ENCODE assay signal across 26 cellular contexts in genomic region chr12:120095356-120096135, GRCh38. TPM values are rescaled to one million over a fixed set of nuclear protein-coding genes. Genes with fewer than 3 reads are reported as not detected.
DNase-seq lines count a peak whose midpoint lies in the region; ATAC-seq, FAIRE-seq and TF ChIP-seq lines count a peak whose summit lies in the region.
"Had no signal": no experiment of that assay in that cellular context is flagged by ENCODE, and none has a peak within 500 bp of the region (broad histone marks: within the 10 kb centered on the region; RNA-seq: fewer than 3 reads in every experiment).

No MANE protein-coding gene starts in this region.

- H3K4me3 ChIP-seq in IMR-90 (ENCODE audit: insufficient read depth, low read depth, low read length) (no peak overlapping the region), H1 (ENCODE audit: extremely low read depth in 1 of 4, insufficient read depth in 2 of 4, low read depth in 3 of 4, low read length in 4 of 4) (no peak overlapping the region), testis (no peak overlapping the region)
- H3K4me3 ChIP-seq: BLaER1 treated with 17β-estradiol and CSF1 and Interleukin-3, amounts not matched to agents 10 nM and 100 nM; pancreas; upper lobe of left lung had no signal

- H3K79me1 ChIP-seq in IMR-90 (ENCODE audit: low read depth in 1 of 2, low read length in 2 of 2) (peaks cover 5 to 41% of the 10 kb centered on the region in 2 experiments; a peak in 3 of 4 replicates), H1 (ENCODE audit: low read depth, low read length) (peaks cover 3% of the 10 kb centered on the region; the same call in 1 of the 2 replicates)

- H4K5ac ChIP-seq in IMR-90 (ENCODE audit: low read depth, low read length), result no peak overlapping the region
- no peak overlapping the region for H4K5ac ChIP-seq in H1 (ENCODE audit: insufficient read length, low read depth, low read length)

- no peak overlapping the region for H3K4me3 Mint-ChIP-seq in CD4-positive, alpha-beta T cell
- H3K4me3 Mint-ChIP-seq: activated naive CD8-positive, alpha-beta T cell treated with anti-CD3 and anti-CD28 coated beads, Interleukin-2, amount 50 U/mL, for 24 hours; activated T-cell treated with anti-CD3 and anti-CD28 coated beads, Interleukin-2, amount 50 U/mL, for 4 hours; central memory CD8-positive, alpha-beta T cell; endodermal cell; memory B cell had no signal

- TF ChIP-seq RAD21 in IMR-90 (IDR thresholded peaks at IDR 0.05; ENCODE audit: low read length), result no peak
- no peak for TF ChIP-seq RAD21 in H1 (IDR thresholded peaks at IDR 0.05 in 1 of 2, conservative IDR thresholded peaks at IDR 0.05 in 1 of 2; ENCODE audit: low read depth in 2 of 2, low read length in 2 of 2)

- H2BK5ac ChIP-seq in IMR-90 (ENCODE audit: low read depth, low read length, poor library complexity, severe bottlenecking) (no peak overlapping the region), H1 (ENCODE audit: low read depth, low read length) (0 out of 2 replicates have a peak overlapping the region, but pooled peaks have one; percentile 30)

- H3K9me3 ChIP-seq in CD4-positive, alpha-beta T cell (ENCODE audit: control insufficient read depth, low read length), result no peaks in the 10 kb centered on the region
- no peaks in the 10 kb centered on the region for H3K9me3 ChIP-seq in IMR-90 (ENCODE audit: control insufficient read depth, insufficient read depth, low read length)
- no peaks in the 10 kb centered on the region for H3K9me3 ChIP-seq in H1 (ENCODE audit: insufficient read depth in 2 of 2, low read depth in 1 of 2, low read length in 1 of 2)
- no peaks in the 10 kb centered on the region for H3K9me3 ChIP-seq in testis
- H3K9me3 ChIP-seq: BLaER1 treated with 17β-estradiol and CSF1 and Interleukin-3, amounts not matched to agents 10 nM and 100 nM; pancreas; upper lobe of left lung had no signal

- H2BK120ac ChIP-seq in IMR-90 (ENCODE audit: low read depth, low read length), result no peak overlapping the region
- H2BK120ac ChIP-seq in H1 (replicated peaks; ENCODE audit: low read depth, low read length), result no peak overlapping the region

- no peaks in the 10 kb centered on the region for H3K23me2 ChIP-seq in H1 (ENCODE audit: low read depth, low read length)

- H2BK12ac ChIP-seq in H1 (ENCODE audit: low read depth, low read length), result no peak overlapping the region

- no peak for ATAC-seq in CD4-positive, alpha-beta T cell (ENCODE audit: poor library complexity)
- ATAC-seq in IMR-90 (ENCODE audit: low read depth), result no peak
- ATAC-seq in foreskin keratinocyte, result no peak
- ATAC-seq: activated naive CD8-positive, alpha-beta T cell treated with anti-CD3 and anti-CD28 coated beads, Interleukin-2, amount 50 U/mL, for 24 hours; activated T-cell treated with anti-CD3 and anti-CD28 coated beads, Interleukin-2, amount 50 U/mL, for 4 hours; esophagus mucosa; pancreas; stimulated activated naive B cell treated with anti-CD40 and anti-IgM and Interleukin-4, amounts not matched to agents 10 μg/mL and 1 μg/mL and 100 μg/mL, for 72 hours had no signal

- H3K9me1 ChIP-seq in IMR-90 (ENCODE audit: insufficient read depth, low read length), result peaks cover 16% of the 10 kb centered on the region

- H3K56ac ChIP-seq in IMR-90 (ENCODE audit: extremely low read depth, insufficient read depth, low read length) (no peak overlapping the region), H1 (replicated peaks; ENCODE audit: insufficient read length, low read depth, low read length) (no peak overlapping the region)

- CTCF ChIA-PET in CD4-positive, alpha-beta T cell (lab: Charles Lee), result no interaction called here
- CTCF ChIA-PET in IMR-90 (lab: Yijun Ruan, JAX) (no interaction called here), H1 (lab: Charles Lee; ENCODE audit: partially characterized antibody) (interaction anchor here (0.6 kb wide), 1 partner anchor 17 kb away, joined by 3 read pairs; no protein-coding TSS in a partner anchor)

- no peak for DNase-seq in CD4-positive, alpha-beta T cell
- no peak for DNase-seq in IMR-90
- DNase-seq in H1 (ENCODE audit: low read depth in 1 of 2, low spot score in 2 of 2), result no peak
- no peak for DNase-seq in foreskin keratinocyte
- DNase-seq in UCSD-AML1 (lab: John Stamatoyannopoulos, UW; ENCODE audit: unreplicated experiment), result no peak
- no peak for DNase-seq in testis
- DNase-seq: activated CD4-positive, alpha-beta T cell treated with anti-CD3 and anti-CD28 coated beads for 4 hours; activated naive CD8-positive, alpha-beta T cell treated with anti-CD3 and anti-CD28 coated beads, Interleukin-2, amount 50 U/mL, for 24 hours; activated T-cell treated with anti-CD3 and anti-CD28 coated beads, Interleukin-2, amount 50 U/mL, for 4 hours; dermis blood vessel endothelial cell; endodermal cell; foreskin fibroblast; left cardiac atrium; NCI-H2029 treated with DMSO at 0.1 percent for 48 hours; NCI-H526 treated with DMSO at 0.1 percent for 48 hours; NK-92 treated with Interleukin-12 subunit alpha and Interleukin-12 subunit beta, amount 100 ng/mL, for 24 hours; small intestine; stimulated activated naive B cell treated with anti-CD40 and anti-IgM and Interleukin-4, amounts not matched to agents 10 μg/mL and 1 μg/mL and 100 μg/mL, for 72 hours; upper lobe of left lung had no signal

- H3K27ac ChIP-seq in 22Rv1, result peak overlapping the region; percentile 26; the same call in 1 of the 2 replicates
- H3K27ac ChIP-seq in CD4-positive, alpha-beta T cell (ENCODE audit: low read depth, low read length), result no peak overlapping the region
- H3K27ac ChIP-seq in IMR-90 (ENCODE audit: insufficient read depth, low read length), result no peak overlapping the region
- peak overlapping the region; percentile 45; the same call in 1 of the 2 replicates for H3K27ac ChIP-seq in H1 (ENCODE audit: low read depth, low read length)
- H3K27ac ChIP-seq in foreskin keratinocyte, result no peak overlapping the region
- H3K27ac ChIP-seq in testis, result no peak overlapping the region
- H3K27ac ChIP-seq: BLaER1 treated with 17β-estradiol and CSF1 and Interleukin-3, amounts not matched to agents 10 nM and 100 nM; pancreas; upper lobe of left lung had no signal

- H3K4ac ChIP-seq in IMR-90 (ENCODE audit: low read depth, low read length) (no peak overlapping the region), H1 (replicated peaks; ENCODE audit: insufficient read length, low read depth, low read length) (no peak overlapping the region)

- no peak for TF ChIP-seq CTCF in 22Rv1 (IDR thresholded peaks at IDR 0.05)
- TF ChIP-seq CTCF in CD4-positive, alpha-beta T cell (IDR thresholded peaks at IDR 0.05), result no peak
- TF ChIP-seq CTCF in IMR-90 (conservative IDR thresholded peaks at IDR 0.05; ENCODE audit: low read depth, low read length), result no peak
- no peak for TF ChIP-seq CTCF in H1 (IDR thresholded peaks at IDR 0.05; ENCODE audit: control extremely low read depth in 1 of 3, insufficient read depth in 1 of 3, low read depth in 1 of 3, low read length in 3 of 3)
- TF ChIP-seq CTCF in foreskin keratinocyte (conservative IDR thresholded peaks at IDR 0.05), result no peak
- no peak for TF ChIP-seq CTCF in testis (IDR thresholded peaks at IDR 0.05)

- POLR2A ChIA-PET in CD4-positive, alpha-beta T cell (lab: Charles Lee), result interaction anchor here (1.1 kb wide), 1 partner anchor 107 kb away, joined by 5 read pairs; the partner anchor contains the start of gene BICDL1
- POLR2A ChIA-PET in IMR-90 (lab: Charles Lee; ENCODE audit: unreplicated experiment) (no interaction called here), H1 (lab: Charles Lee; ENCODE audit: partially characterized antibody) (interaction anchor here (0.5 to 11.7 kb wide), 8 partner anchors 8 to 150 kb away, joined by 3 to 96 read pairs (median 4); partner anchors contain the start of gene RAB35)

- H3K4me2 ChIP-seq in IMR-90 (ENCODE audit: low read depth, low read length) (no peak overlapping the region), H1 (ENCODE audit: insufficient read depth in 1 of 2, low read depth in 2 of 2, low read length in 2 of 2) (no peak overlapping the region)

- no peak for TF ChIP-seq POLR2A in IMR-90 (IDR thresholded peaks at IDR 0.05; ENCODE audit: low read depth, low read length)
- TF ChIP-seq POLR2A in H1 (IDR thresholded peaks at IDR 0.05; ENCODE audit: control extremely low read depth in 1 of 2, low read depth in 2 of 2, low read length in 2 of 2), result no peak
- no peak for TF ChIP-seq POLR2A in testis (IDR thresholded peaks at IDR 0.05)

- H2AFZ ChIP-seq in IMR-90 (replicated peaks; ENCODE audit: low read length, poor library complexity), result no peak overlapping the region
- H2AFZ ChIP-seq in H1 (ENCODE audit: low read length), result no peak overlapping the region

- H3K79me2 ChIP-seq in H1 (ENCODE audit: control insufficient read depth in 1 of 2, insufficient read depth in 2 of 2, low read length in 2 of 2), result peaks cover 0 to 10% of the 10 kb centered on the region in 2 experiments; a peak in 2 of 4 replicates

- H3K9ac ChIP-seq in IMR-90 (ENCODE audit: low read depth, low read length), result no peak overlapping the region
- peak overlapping the region in 1 of 4 experiments; percentile 19; a peak in 1 of 7 replicates for H3K9ac ChIP-seq in H1 (replicated peaks in 1 of 4; ENCODE audit: extremely low read depth in 1 of 4, low read depth in 3 of 4, low read length in 3 of 4)

- H2BK20ac ChIP-seq in IMR-90 (ENCODE audit: low read depth, low read length) (no peak overlapping the region), H1 (ENCODE audit: low read length) (no peak overlapping the region)

- H4K91ac ChIP-seq in IMR-90 (ENCODE audit: insufficient read depth, low read depth, low read length) (no peak overlapping the region), H1 (replicated peaks; ENCODE audit: insufficient read length, low read length) (no peak overlapping the region)

- 78% methylated on average over 7 of the region's 21 CpGs; no CpG with 5 or more reads in 1 of the 2 experiments for WGBS in IMR-90 (ENCODE audit: extremely low coverage in 2 of 2, insufficient read length in 1 of 2), 2 experiments
- WGBS in H1 (ENCODE audit: extremely low coverage in 1 of 2, insufficient coverage in 1 of 2, insufficient read length in 1 of 2, insufficient replicate concordance in 2 of 2, low coverage in 1 of 2, low lambda C conversion rate in 2 of 2, missing lambda C conversion rate in 1 of 2), 2 experiments, result 89% methylated on average over 19 of the region's 21 CpGs; no CpG with 5 or more reads in 1 of the 2 experiments
- 83 to 85% methylated on average over 7 to 21 of the region's 21 CpGs for WGBS in testis, 2 donors

- H3K4me1 ChIP-seq in IMR-90 (ENCODE audit: control insufficient read depth, insufficient read depth, low read length) (peaks cover under 1% of the 10 kb centered on the region; the same call in 1 of the 2 replicates), H1 (replicated peaks in 1 of 4; ENCODE audit: control insufficient read depth in 3 of 4, insufficient read depth in 4 of 4, low read length in 3 of 4) (peaks cover 6 to 34% (median 28%) of the 10 kb centered on the region in 4 experiments), foreskin keratinocyte (no peaks in the 10 kb centered on the region), testis (peaks cover 5% of the 10 kb centered on the region)
- H3K4me1 ChIP-seq: pancreas had no signal

- H4K20me1 ChIP-seq in IMR-90 (ENCODE audit: insufficient read depth, low read length), result peaks cover 52% of the 10 kb centered on the region
- peaks cover 4 to 11% of the 10 kb centered on the region in 2 experiments for H4K20me1 ChIP-seq in H1 (replicated peaks in 1 of 2; ENCODE audit: control insufficient read depth in 1 of 2, insufficient read depth in 2 of 2, low read length in 2 of 2)

- no peaks in the 10 kb centered on the region for H3K27me3 Mint-ChIP-seq in CD4-positive, alpha-beta T cell
- H3K27me3 Mint-ChIP-seq: activated naive CD8-positive, alpha-beta T cell treated with anti-CD3 and anti-CD28 coated beads, Interleukin-2, amount 50 U/mL, for 24 hours; central memory CD8-positive, alpha-beta T cell; memory B cell; stimulated activated naive B cell treated with anti-CD40 and anti-IgM and Interleukin-4, amounts not matched to agents 10 μg/mL and 1 μg/mL and 100 μg/mL, for 72 hours had no signal

- H3K9me3 Mint-ChIP-seq in CD4-positive, alpha-beta T cell, result no peaks in the 10 kb centered on the region
- H3K9me3 Mint-ChIP-seq: activated naive CD8-positive, alpha-beta T cell treated with anti-CD3 and anti-CD28 coated beads, Interleukin-2, amount 50 U/mL, for 24 hours; activated T-cell treated with anti-CD3 and anti-CD28 coated beads, Interleukin-2, amount 50 U/mL, for 4 hours; central memory CD8-positive, alpha-beta T cell; endodermal cell; memory B cell; stimulated activated naive B cell treated with anti-CD40 and anti-IgM and Interleukin-4, amounts not matched to agents 10 μg/mL and 1 μg/mL and 100 μg/mL, for 72 hours had no signal

- peaks cover 54% of the 10 kb centered on the region for H3K36me3 ChIP-seq in IMR-90 (ENCODE audit: control insufficient read depth, insufficient read depth, low read length)
- peaks cover 0 to 12% (median 8%) of the 10 kb centered on the region in 4 experiments; a peak in 6 of 8 replicates for H3K36me3 ChIP-seq in H1 (ENCODE audit: control insufficient read depth in 2 of 4, insufficient read depth in 4 of 4, low read length in 3 of 4)
- H3K36me3 ChIP-seq in testis (ENCODE audit: low read depth, missing control alignments), result no peaks in the 10 kb centered on the region

- H3K18ac ChIP-seq in IMR-90 (ENCODE audit: low read depth, low read length) (no peak overlapping the region), H1 (ENCODE audit: extremely low read depth, low read length) (no peak overlapping the region)

- H2AK5ac ChIP-seq in IMR-90 (ENCODE audit: low read depth, low read length), result no peak overlapping the region
- H2AK5ac ChIP-seq in H1 (ENCODE audit: low read depth, low read length), result no peak overlapping the region

- H3K27ac Mint-ChIP-seq in CD4-positive, alpha-beta T cell, result peak overlapping the region; percentile 44
- H3K27ac Mint-ChIP-seq: activated naive CD8-positive, alpha-beta T cell treated with anti-CD3 and anti-CD28 coated beads, Interleukin-2, amount 50 U/mL, for 24 hours; memory B cell had no signal

- peak overlapping the region; percentile 55 for H2AK9ac ChIP-seq in IMR-90 (replicated peaks; ENCODE audit: low read depth, low read length, poor library complexity)

- H2BK15ac ChIP-seq in IMR-90 (ENCODE audit: low read depth, low read length), result no peak overlapping the region
- H2BK15ac ChIP-seq in H1 (ENCODE audit: low read length), result no peak overlapping the region

- no peaks in the 10 kb centered on the region for H3K27me3 ChIP-seq in CD4-positive, alpha-beta T cell (ENCODE audit: control insufficient read depth, insufficient read depth, low read length)
- H3K27me3 ChIP-seq in IMR-90 (ENCODE audit: control insufficient read depth, insufficient read depth, low read length), result no peaks in the 10 kb centered on the region
- no peaks in the 10 kb centered on the region for H3K27me3 ChIP-seq in H1 (replicated peaks in 1 of 4; ENCODE audit: control insufficient read depth in 3 of 4, extremely low read depth in 1 of 4, insufficient read depth in 3 of 4, low read length in 3 of 4)
- no peaks in the 10 kb centered on the region for H3K27me3 ChIP-seq in foreskin keratinocyte
- no peaks in the 10 kb centered on the region for H3K27me3 ChIP-seq in testis
- H3K27me3 ChIP-seq: BLaER1 treated with 17β-estradiol and CSF1 and Interleukin-3, amounts not matched to agents 10 nM and 100 nM; pancreas; upper lobe of left lung had no signal

- intact Hi-C loops in CD4-positive, alpha-beta T cell (cut with DNase I, micrococcal nuclease), result no loop called here
- intact Hi-C loops in IMR-90 (cut with micrococcal nuclease) (no loop called here), testis (cut with DNase I; ENCODE audit: low total_unique reads) (no loop called here)

- no peaks in the 10 kb centered on the region for H3K4me1 Mint-ChIP-seq in CD4-positive, alpha-beta T cell (ENCODE audit: low read depth)

- BruUV-seq in IMR-90 (replicated peaks; lab: Mats Ljungman, UMichigan), result TSS peak; percentile 83

- H3K23ac ChIP-seq in IMR-90 (ENCODE audit: low read depth, low read length) (no peak overlapping the region), H1 (ENCODE audit: insufficient read length) (no peak overlapping the region)

- in situ Hi-C loops in IMR-90 (cut with MboI; ENCODE audit: low sequenced_read_pairs), result no loop called here

- FAIRE-seq in H1 (lab: Jason Lieb, UNC), result no peak
- FAIRE-seq: HTR-8/SVneo, pancreas, small intestine had no signal

- H3K14ac ChIP-seq in IMR-90 (replicated peaks; ENCODE audit: low read depth, low read length) (no peak overlapping the region), H1 (ENCODE audit: insufficient read length) (no peak overlapping the region)

- TF ChIP-seq EP300 in H1 (IDR thresholded peaks at IDR 0.05; ENCODE audit: borderline replicate concordance in 1 of 2, low read depth in 2 of 2, low read length in 2 of 2), result no peak

- dilution Hi-C loops in IMR-90 (cut with HindIII; ENCODE audit: low sequenced_read_pairs, unreplicated experiment), result no loop called here

- peaks cover 60% of the 10 kb centered on the region for H3K36me3 Mint-ChIP-seq in CD4-positive, alpha-beta T cell (ENCODE audit: low read depth)

- H4K8ac ChIP-seq in IMR-90 (ENCODE audit: low read depth in 2 of 2, low read length in 2 of 2), result no peak overlapping the region
- no peak overlapping the region; the same call in 1 of the 2 replicates for H4K8ac ChIP-seq in H1 (ENCODE audit: extremely low read depth, insufficient read depth, low read length)

RNA-seq across cellular contexts. Expression of gene RAB35, which starts 21.0 kb away (rescaled TPM):
- 10 to 100 TPM; 49.7 to 53.8 TPM for total RNA-seq in CD4-positive, alpha-beta T cell
- 32.6 and 35.0 TPM in 2 replicates for total RNA-seq in IMR-90 (2012; rRNA removed)
- 47.6 and 49.6 TPM in 2 replicates for polyA plus RNA-seq in IMR-90 (2012; rRNA removed)
- polyA plus RNA-seq in IMR-90 (2012; cell fraction: cytosol; rRNA removed), result 31.2 and 45.6 TPM in 2 replicates
- polyA plus RNA-seq in IMR-90 (2012; cell fraction: nucleus; rRNA removed; ENCODE audit: low replicate concordance), result 64.2 and 73.1 TPM in 2 replicates
- total RNA-seq in H1 (2021; fragmentation: NEBNext Ultra II Directional; extraction: Animal tissue kit (Norgen Biotek cat#: 25700)), result 39.0 and 45.7 TPM in 2 replicates
- polyA plus RNA-seq in H1 (2011; rRNA removed), result 33.4 and 45.8 TPM in 2 replicates
- polyA plus RNA-seq in H1 (2011; cell fraction: cytosol; rRNA removed), result 29.0 TPM
- polyA plus RNA-seq in H1 (2011; cell fraction: nucleus; rRNA removed), result 37.5 TPM
- polyA plus RNA-seq in H1 (2012, experiment 1 of 2), result 35.9 to 43.8 TPM (median 40.9 TPM) in 4 replicates
- 38.3 TPM for polyA plus RNA-seq in H1 (2012, experiment 2 of 2)
- 27.7 TPM for polyA plus RNA-seq in H1 (2013, experiment 1 of 2)
- polyA plus RNA-seq in H1 (2013, experiment 2 of 2), result 29.3 TPM
- 34.0 and 46.0 TPM in 2 replicates for polyA minus RNA-seq in H1 (2011; rRNA and poly(A)+ RNA removed)
- polyA minus RNA-seq in H1 (2011; cell fraction: cytosol; rRNA and poly(A)+ RNA removed), result 16.2 TPM
- 12.0 TPM for polyA minus RNA-seq in H1 (2011; cell fraction: nucleus; rRNA and poly(A)+ RNA removed)
- total RNA-seq in foreskin keratinocyte, result 35.5 and 35.7 TPM in 2 replicates
- polyA plus RNA-seq in foreskin keratinocyte, result 34.3 and 39.4 TPM in 2 replicates
- total RNA-seq in testis, result 10 to 100 TPM; 21.1 to 27.4 TPM
- polyA plus RNA-seq in testis (ENCODE audit: insufficient read depth, low read depth, low replicate concordance), result 24.4 TPM

Comparison
In these comparisons a context has a peak if more than half of its experiments do, and no peak if none do; other contexts are left out.
1. H3K27ac ChIP-seq: peak in 22Rv1 (single experiment) and H1 (single experiment); none in CD4-positive, alpha-beta T cell (single experiment), IMR-90 (single experiment), foreskin keratinocyte (single experiment) and testis (0 of 2).